16 cellular contexts compared by ENCODE assay signal in the genomic region with DNA sequence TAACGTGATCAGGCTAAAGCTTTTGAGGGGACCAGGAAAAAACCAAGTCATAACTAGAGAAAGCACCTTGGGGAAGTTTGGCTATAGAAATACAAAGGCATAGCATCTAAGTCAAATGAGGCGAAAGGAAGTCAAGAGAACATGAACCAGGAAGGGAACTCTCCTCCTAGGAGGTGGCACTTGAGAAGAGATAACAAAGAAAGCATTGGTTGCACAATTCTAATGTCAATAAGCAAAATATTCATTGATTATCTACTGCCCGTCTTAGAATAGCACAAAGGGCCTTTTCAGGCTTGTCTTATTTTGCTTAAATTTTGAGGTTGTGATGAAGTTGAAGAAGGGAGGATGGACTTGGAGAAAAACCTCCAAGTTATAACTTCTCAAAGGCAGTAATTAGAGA.
A peak's percentile ranks its signal among the peaks of the same experiment; 100 is the strongest.
DNase-seq lines count a peak whose midpoint lies in the region; ATAC-seq and TF ChIP-seq lines count a peak whose summit lies in the region.
"Had no signal": no experiment of that assay in that cellular context is flagged by ENCODE, and none has a peak within 500 bp of the region (broad histone marks: within the 10 kb centered on the region; RNA-seq: fewer than 3 reads in every experiment).

No MANE protein-coding gene starts in this region.

- H3K27me3 Mint-ChIP-seq in neural crest cell (ENCODE audit: low read depth): no peaks in the 10 kb centered on the region
- H3K27me3 Mint-ChIP-seq: CD4-positive, CD25-positive, alpha-beta regulatory T cell; CD8-positive, alpha-beta memory T cell had no signal

- peak overlapping the region; percentile 54 for H3K27ac Mint-ChIP-seq in neural crest cell (ENCODE audit: unreplicated experiment)
- H3K27ac Mint-ChIP-seq: CD8-positive, alpha-beta memory T cell; GM23338 had no signal

- H3K4me1 Mint-ChIP-seq in neural crest cell: peaks cover 16% of the 10 kb centered on the region
- H3K4me1 Mint-ChIP-seq: CD4-positive, CD25-positive, alpha-beta regulatory T cell; CD8-positive, alpha-beta memory T cell; GM23338 had no signal

- no peak overlapping the region for H3K4me3 Mint-ChIP-seq in neural crest cell
- H3K4me3 Mint-ChIP-seq: CD4-positive, CD25-positive, alpha-beta regulatory T cell; CD8-positive, alpha-beta memory T cell; GM23338 had no signal

- TF ChIP-seq RAD21 in liver (IDR thresholded peaks at IDR 0.05): no peak

- H3K9me3 Mint-ChIP-seq in neural crest cell: peaks cover 6% of the 10 kb centered on the region

- no peaks in the 10 kb centered on the region for H3K36me3 Mint-ChIP-seq in neural crest cell (ENCODE audit: low read depth)
- H3K36me3 Mint-ChIP-seq: CD4-positive, CD25-positive, alpha-beta regulatory T cell had no signal

- TF ChIP-seq CTCF in liver (IDR thresholded peaks at IDR 0.05; ENCODE audit: low read depth, low read length, missing input control) (no peak), neural crest cell (conservative IDR thresholded peaks at IDR 0.05) (no peak), smooth muscle cell (IDR thresholded peaks at IDR 0.05; ENCODE audit: borderline replicate concordance, insufficient read depth, poor library complexity, severe bottlenecking) (no peak)

- no peaks in the 10 kb centered on the region for H3K27me3 ChIP-seq in HUES48 (ENCODE audit: control insufficient read depth, insufficient read depth, low read length)
- H3K27me3 ChIP-seq in liver (ENCODE audit: control insufficient read depth in 4 of 4, insufficient read depth in 4 of 4, low read length in 3 of 4): no peaks in the 10 kb centered on the region
- no peaks in the 10 kb centered on the region for H3K27me3 ChIP-seq in smooth muscle cell (ENCODE audit: low read depth)
- H3K27me3 ChIP-seq: BE2C had no signal

- H3K4me3 ChIP-seq in HUES48 (ENCODE audit: low read depth, low read length): no peak overlapping the region
- no peak overlapping the region for H3K4me3 ChIP-seq in liver (ENCODE audit: low read depth in 1 of 3, low read length in 3 of 3)
- no peak overlapping the region for H3K4me3 ChIP-seq in smooth muscle cell
- H3K4me3 ChIP-seq: GM23338, K562 had no signal

- H3F3A ChIP-seq in smooth muscle cell (ENCODE audit: low read depth): peaks cover 8% of the 10 kb centered on the region

- 62% methylated on average over 3 of the region's 3 CpGs for WGBS in liver
- 92% methylated on average over 3 of the region's 3 CpGs for WGBS in smooth muscle cell (ENCODE audit: low lambda C conversion rate)

- H3K4me2 ChIP-seq in smooth muscle cell: no peak overlapping the region
- H3K4me2 ChIP-seq: GM23338 had no signal

- H3K36me3 ChIP-seq in HUES48 (ENCODE audit: control insufficient read depth, insufficient read depth, low read length): no peaks in the 10 kb centered on the region
- H3K36me3 ChIP-seq in liver (ENCODE audit: control insufficient read depth in 4 of 4, insufficient read depth in 3 of 4, low read depth in 1 of 4, low read length in 3 of 4): no peaks in the 10 kb centered on the region
- H3K36me3 ChIP-seq in smooth muscle cell (ENCODE audit: low read depth): no peaks in the 10 kb centered on the region
- H3K36me3 ChIP-seq: BE2C had no signal

- H3K9me3 ChIP-seq in HUES48 (ENCODE audit: control insufficient read depth, insufficient read depth, low read length) (no peaks in the 10 kb centered on the region), liver (ENCODE audit: control insufficient read depth in 4 of 4, low read length in 3 of 4) (no peaks in the 10 kb centered on the region), smooth muscle cell (replicated peaks; ENCODE audit: low read depth) (no peaks in the 10 kb centered on the region)
- H3K9me3 ChIP-seq: BE2C had no signal

- no peak overlapping the region for H2AFZ ChIP-seq in smooth muscle cell (ENCODE audit: low read depth)
- H2AFZ ChIP-seq: GM23338 had no signal

- H3K9ac ChIP-seq in HUES48 (ENCODE audit: low read depth, low read length) (no peak overlapping the region), liver (ENCODE audit: low read depth in 1 of 2, low read length in 2 of 2) (no peak overlapping the region), smooth muscle cell (ENCODE audit: low read depth) (no peak overlapping the region)

- ATAC-seq in GM21447 (IDR thresholded peaks at IDR 0.05; ENCODE audit: unreplicated experiment): no peak
- ATAC-seq: GM23338, K562 had no signal

- DNase-seq in neural crest cell (ENCODE audit: low read depth, low spot score): no peak
- no peak for DNase-seq in smooth muscle cell (lab: John Stamatoyannopoulos, UW; ENCODE audit: unreplicated experiment)
- no peak for DNase-seq in GDM1 (lab: John Stamatoyannopoulos, UW)
- DNase-seq in NCI-H1694 treated with DMSO at 0.1 percent for 48 hours (lab: John Stamatoyannopoulos, UW): no peak
- DNase-seq: ACHN; BE2C; C1 segment of cervical spinal cord; CD4-positive, CD25-positive, alpha-beta regulatory T cell; CD8-positive, alpha-beta memory T cell; COR-L47; HCEC 1CT had no signal

- H3K4me1 ChIP-seq in HUES48 (ENCODE audit: control insufficient read depth, insufficient read depth, low read length) (no peaks in the 10 kb centered on the region), liver (ENCODE audit: control insufficient read depth in 4 of 4, insufficient read depth in 4 of 4, low read length in 3 of 4) (peaks cover 0 to 13% (median 9%) of the 10 kb centered on the region in 4 donors), smooth muscle cell (ENCODE audit: low read depth) (peaks cover 5% of the 10 kb centered on the region)

- H4K20me1 ChIP-seq in smooth muscle cell (ENCODE audit: low read depth): no peaks in the 10 kb centered on the region

- peaks cover 98% of the 10 kb centered on the region for H3K79me2 ChIP-seq in smooth muscle cell (ENCODE audit: low read depth)

- H3K27ac ChIP-seq in HUES48 (ENCODE audit: low read depth, low read length) (peak overlapping the region; percentile 14), liver (ENCODE audit: low read depth in 1 of 2, low read length in 2 of 2) (no peak overlapping the region), smooth muscle cell (ENCODE audit: low read depth) (peak overlapping the region; percentile 27)

TF ChIP-seq in liver, 16 proteins besides CTCF, POLR2A, EP300 and RAD21:
- TF ChIP-seq, protein P1, sequence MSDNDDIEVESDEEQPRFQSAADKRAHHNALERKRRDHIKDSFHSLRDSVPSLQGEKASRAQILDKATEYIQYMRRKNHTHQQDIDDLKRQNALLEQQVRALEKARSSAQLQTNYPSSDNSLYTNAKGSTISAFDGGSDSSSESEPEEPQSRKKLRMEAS (IDR thresholded peaks at IDR 0.05): no peak
- TF ChIP-seq, protein P2, sequence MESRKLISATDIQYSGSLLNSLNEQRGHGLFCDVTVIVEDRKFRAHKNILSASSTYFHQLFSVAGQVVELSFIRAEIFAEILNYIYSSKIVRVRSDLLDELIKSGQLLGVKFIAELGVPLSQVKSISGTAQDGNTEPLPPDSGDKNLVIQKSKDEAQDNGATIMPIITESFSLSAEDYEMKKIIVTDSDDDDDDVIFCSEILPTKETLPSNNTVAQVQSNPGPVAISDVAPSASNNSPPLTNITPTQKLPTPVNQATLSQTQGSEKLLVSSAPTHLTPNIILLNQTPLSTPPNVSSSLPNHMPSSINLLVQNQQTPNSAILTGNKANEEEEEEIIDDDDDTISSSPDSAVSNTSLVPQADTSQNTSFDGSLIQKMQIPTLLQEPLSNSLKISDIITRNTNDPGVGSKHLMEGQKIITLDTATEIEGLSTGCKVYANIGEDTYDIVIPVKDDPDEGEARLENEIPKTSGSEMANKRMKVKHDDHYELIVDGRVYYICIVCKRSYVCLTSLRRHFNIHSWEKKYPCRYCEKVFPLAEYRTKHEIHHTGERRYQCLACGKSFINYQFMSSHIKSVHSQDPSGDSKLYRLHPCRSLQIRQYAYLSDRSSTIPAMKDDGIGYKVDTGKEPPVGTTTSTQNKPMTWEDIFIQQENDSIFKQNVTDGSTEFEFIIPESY (IDR thresholded peaks at IDR 0.05): no peak
- TF ChIP-seq FOXA2 (IDR thresholded peaks at IDR 0.05): peak; percentile 40

Comparison
In these comparisons a context has a peak if more than half of its experiments do, and no peak if none do; other contexts are left out.
1. H3K27ac ChIP-seq: peak in HUES48 (single experiment) and smooth muscle cell (single experiment); none in liver (0 of 2).